In genomic region chr3:37996785-37997301, GRCh38 we compare ENCODE assay signal across 8 cellular contexts. TPM values are rescaled to one million over a fixed set of nuclear protein-coding genes. Genes with fewer than 3 reads are reported as not detected.
DNase-seq lines count a peak whose midpoint lies in the region; ATAC-seq and TF ChIP-seq lines count a peak whose summit lies in the region.

No MANE protein-coding gene starts in this region.

- peaks cover 14 to 68% (median 32%) of the 10 kb centered on the region in 3 donors for H3K4me1 ChIP-seq in esophagus squamous epithelium
- H3K4me1 ChIP-seq in neural progenitor cell: no peaks in the 10 kb centered on the region
- H3K4me1 ChIP-seq in stomach: peaks cover 33 to 83% (median 73%) of the 10 kb centered on the region in 4 donors

- peak overlapping the region in 1 of 4 donors; percentile 97 for H3K27ac ChIP-seq in esophagus squamous epithelium
- H3K27ac ChIP-seq in neural progenitor cell: no peak overlapping the region
- peak overlapping the region; percentile 9 to 96 (median 88) for H3K27ac ChIP-seq in stomach

- H3K27ac Mint-ChIP-seq in neural progenitor cell: no peak overlapping the region

- H3K36me3 ChIP-seq in esophagus squamous epithelium: peaks cover 0 to 36% (median 0%) of the 10 kb centered on the region in 3 donors
- H3K36me3 ChIP-seq in neural progenitor cell: no peaks in the 10 kb centered on the region
- H3K36me3 ChIP-seq in stomach: peaks cover 4 to 43% (median 27%) of the 10 kb centered on the region in 4 donors

- DNase-seq in D341Med (ENCODE audit: low spot score) (peak; percentile 82), OCI-M2 (lab: John Stamatoyannopoulos, UW; ENCODE audit: unreplicated experiment) (peak; percentile 30), activated T-cell treated with anti-CD3 and anti-CD28 coated beads for 1 hour (ENCODE audit: low read depth) (peak; percentile 76), esophagus squamous epithelium (lab: John Stamatoyannopoulos, UW) (no peak), neural progenitor cell (ENCODE audit: low spot score) (peak; percentile 72), stomach (peak; percentile 87)

- TF ChIP-seq POLR2A in esophagus squamous epithelium (IDR thresholded peaks at IDR 0.05): no peak
- no peak for TF ChIP-seq POLR2A in stomach (IDR thresholded peaks at IDR 0.05)

- H3K27me3 ChIP-seq in esophagus squamous epithelium (no peaks in the 10 kb centered on the region), neural progenitor cell (peaks cover 12% of the 10 kb centered on the region), stomach (no peaks in the 10 kb centered on the region)

- H3K4me2 ChIP-seq in neural progenitor cell: no peak overlapping the region

- H3K9me3 ChIP-seq in esophagus squamous epithelium: no peaks in the 10 kb centered on the region
- no peaks in the 10 kb centered on the region for H3K9me3 ChIP-seq in neural progenitor cell (ENCODE audit: low read depth)
- no peaks in the 10 kb centered on the region for H3K9me3 ChIP-seq in stomach

- H3K36me3 Mint-ChIP-seq in neural progenitor cell: no peaks in the 10 kb centered on the region

- H3K27me3 Mint-ChIP-seq in neural progenitor cell (ENCODE audit: insufficient read depth, low read depth): peaks cover 20% of the 10 kb centered on the region

- H4K20me1 ChIP-seq in neural progenitor cell (ENCODE audit: low read depth): no peaks in the 10 kb centered on the region

- H3K4me1 Mint-ChIP-seq in neural progenitor cell: peaks cover 26% of the 10 kb centered on the region

- no peak overlapping the region for H2AFZ ChIP-seq in neural progenitor cell (replicated peaks)

- no peak for TF ChIP-seq EP300 in stomach (IDR thresholded peaks at IDR 0.05)

- intact Hi-C loops in esophagus squamous epithelium (cut with DNase I): no loop called here
- intact Hi-C loops in stomach (cut with DNase I; ENCODE audit: low total_unique reads): no loop called here

- H3K79me2 ChIP-seq in neural progenitor cell (ENCODE audit: low read depth): no peaks in the 10 kb centered on the region

- ATAC-seq in GM19468 (IDR thresholded peaks at IDR 0.05; ENCODE audit: extremely low read depth, unreplicated experiment) (peak; percentile 39), HG03571 (IDR thresholded peaks at IDR 0.05; ENCODE audit: unreplicated experiment) (peak; percentile 47)

- H3K4me3 ChIP-seq in esophagus squamous epithelium (no peak overlapping the region), neural progenitor cell (no peak overlapping the region), stomach (no peak overlapping the region)

- no peaks in the 10 kb centered on the region for H3K9me3 Mint-ChIP-seq in neural progenitor cell

- TF ChIP-seq CTCF in esophagus squamous epithelium (IDR thresholded peaks at IDR 0.05) (peak; percentile 69 to 96 (median 93)), neural progenitor cell (IDR thresholded peaks at IDR 0.05) (peak; percentile 83), stomach (IDR thresholded peaks at IDR 0.05) (peak in 6 of 7 experiments; percentile 86 to 98 (median 94))

- 46 to 47% methylated on average over 6 to 7 of the region's 7 CpGs for WGBS in esophagus squamous epithelium, 2 donors
- 44 to 47% (median 46%) methylated on average over 7 of the region's 7 CpGs for WGBS in stomach, 5 donors

- H3K9ac ChIP-seq in neural progenitor cell: no peak overlapping the region

- H3K4me3 Mint-ChIP-seq in neural progenitor cell: no peak overlapping the region

- H3F3A ChIP-seq in neural progenitor cell (ENCODE audit: low read depth): peaks cover 5% of the 10 kb centered on the region

RNA-seq across cellular contexts. Expression of gene VILL, which starts 6.3 kb away (rescaled TPM):
- total RNA-seq in esophagus squamous epithelium (10 to 100 TPM in 1 of 4 donors, 1 to 10 TPM in 3; 5.5 to 13.0 (median 6.1) TPM), neural progenitor cell (ENCODE audit: low replicate concordance) (4.9 and 5.6 TPM in 2 replicates), stomach (100 to 1,000 TPM in 2 of 5 donors, 10 to 100 TPM in 3; 59.8 to 191 (median 86.8) TPM)
- 100 to 1,000 TPM in 1 of 3 donors, 10 to 100 TPM in 2; 24.1 to 202 (median 43.7) TPM for polyA plus RNA-seq in stomach

RNA-seq across cellular contexts. Expression of gene PLCD1, which starts 32.6 kb away (rescaled TPM):
- total RNA-seq in esophagus squamous epithelium (10 to 100 TPM; 24.2 to 37.9 (median 35.0) TPM), neural progenitor cell (ENCODE audit: low replicate concordance) (38.6 and 42.4 TPM in 2 replicates), stomach (10 to 100 TPM in 4 of 5 donors, 1 to 10 TPM in 1; 8.2 to 73.9 (median 15.6) TPM)
- 10 to 100 TPM in 2 of 3 donors, 1 to 10 TPM in 1; 9.8 to 27.1 (median 11.3) TPM for polyA plus RNA-seq in stomach

RNA-seq across cellular contexts. Expression of gene DLEC1, which starts 42.2 kb away (rescaled TPM):
- under 1 TPM in 1 of 4 donors, not detected in 3; 0.19 TPM for total RNA-seq in esophagus squamous epithelium
- total RNA-seq in neural progenitor cell (ENCODE audit: low replicate concordance): 0.60 and 1.4 TPM in 2 replicates
- total RNA-seq in stomach: 1 to 10 TPM in 2 of 5 donors, not detected in 3; 1.3 to 1.5 TPM
- polyA plus RNA-seq in stomach: under 1 TPM; 0.12 to 0.31 (median 0.20) TPM
